ENCODE assay signal across 8 cellular contexts in genomic region chr10:31929260-31929985, GRCh38. TPM values are rescaled to one million over a fixed set of nuclear protein-coding genes. Genes with fewer than 3 reads are reported as not detected.
DNase-seq lines count a peak whose midpoint lies in the region; ATAC-seq and TF ChIP-seq lines count a peak whose summit lies in the region.

No MANE protein-coding gene starts in this region.

- dilution Hi-C loops in IMR-90 (cut with HindIII; ENCODE audit: low sequenced_read_pairs, unreplicated experiment): no loop called here

- H2AK5ac ChIP-seq in IMR-90 (ENCODE audit: low read depth, low read length): peak overlapping the region; percentile 18

- H3K9ac ChIP-seq in IMR-90 (ENCODE audit: low read depth, low read length): peak overlapping the region; percentile 83

- peaks cover 17 to 44% of the 10 kb centered on the region in 2 experiments; a peak in 3 of 4 replicates for H3K79me1 ChIP-seq in IMR-90 (ENCODE audit: low read depth in 1 of 2, low read length in 2 of 2)

- H3K4me1 ChIP-seq in IMR-90 (ENCODE audit: control insufficient read depth, insufficient read depth, low read length) (peaks cover 4% of the 10 kb centered on the region), spleen (peaks cover 22 to 58% (median 50%) of the 10 kb centered on the region in 6 donors)

- POLR2A ChIA-PET in IMR-90 (lab: Charles Lee; ENCODE audit: unreplicated experiment): interaction anchor here (1.3 kb wide), 1 partner anchor 68 kb away, joined by 3 read pairs; no protein-coding TSS in a partner anchor

- H3K4me3 ChIP-seq in IMR-90 (ENCODE audit: insufficient read depth, low read depth, low read length) (peak overlapping the region; percentile 71), choroid plexus epithelial cell (ENCODE audit: low read depth, low read length) (peak overlapping the region; percentile 83), spleen (peak overlapping the region; percentile 81 to 96 (median 92))

- peaks cover 32% of the 10 kb centered on the region for H4K20me1 ChIP-seq in IMR-90 (ENCODE audit: insufficient read depth, low read length)

- H3K27me3 ChIP-seq in IMR-90 (ENCODE audit: control insufficient read depth, insufficient read depth, low read length): no peaks in the 10 kb centered on the region
- H3K27me3 ChIP-seq in spleen (replicated peaks in 1 of 7): no peaks in the 10 kb centered on the region

- 0% methylated on average over 12 of the region's 25 CpGs; no CpG with 5 or more reads in 1 of the 2 experiments for WGBS in IMR-90 (ENCODE audit: extremely low coverage in 2 of 2, insufficient read length in 1 of 2), 2 experiments
- WGBS in spleen, 5 donors: 0 to 2% (median 0%) methylated on average over 9 to 25 of the region's 25 CpGs

- H2BK120ac ChIP-seq in IMR-90 (ENCODE audit: low read depth, low read length): peak overlapping the region; percentile 48

- peak overlapping the region; percentile 94 for H3K4me2 ChIP-seq in IMR-90 (ENCODE audit: low read depth, low read length)

- peak overlapping the region; percentile 88 for H3K14ac ChIP-seq in IMR-90 (replicated peaks; ENCODE audit: low read depth, low read length)

- H3K9me3 ChIP-seq in IMR-90 (ENCODE audit: control insufficient read depth, insufficient read depth, low read length) (no peaks in the 10 kb centered on the region), spleen (no peaks in the 10 kb centered on the region)

- DNase-seq in COLO668 (lab: John Stamatoyannopoulos, UW; ENCODE audit: unreplicated experiment) (peak; percentile 31), IMR-90 (no peak), T-helper 2 cell (peak in 4 of 5 experiments; percentile 7 to 61 (median 15)), choroid plexus epithelial cell (ENCODE audit: low read depth) (no peak), islet precursor cell (peak; percentile 74), spleen (peak; percentile 91)

- in situ Hi-C loops in IMR-90 (cut with MboI; ENCODE audit: low sequenced_read_pairs): no loop called here

- H2BK5ac ChIP-seq in IMR-90 (ENCODE audit: low read depth, low read length, poor library complexity, severe bottlenecking): peak overlapping the region; percentile 72

- TF ChIP-seq CTCF in IMR-90 (conservative IDR thresholded peaks at IDR 0.05; ENCODE audit: low read depth, low read length): no peak
- no peak for TF ChIP-seq CTCF in choroid plexus epithelial cell (conservative IDR thresholded peaks at IDR 0.05; ENCODE audit: low read depth, low read length)
- TF ChIP-seq CTCF in spleen (IDR thresholded peaks at IDR 0.05 in 8 of 11, conservative IDR thresholded peaks at IDR 0.05 in 3 of 11): no peak

- ATAC-seq in GM21381 (IDR thresholded peaks at IDR 0.05; ENCODE audit: unreplicated experiment) (peak; percentile 14), IMR-90 (ENCODE audit: low read depth) (peak; percentile 5), HG02678 (IDR thresholded peaks at IDR 0.05; ENCODE audit: unreplicated experiment) (no peak)

- no peaks in the 10 kb centered on the region for H3K36me3 ChIP-seq in IMR-90 (ENCODE audit: control insufficient read depth, insufficient read depth, low read length)
- no peaks in the 10 kb centered on the region for H3K36me3 ChIP-seq in spleen

- H2BK20ac ChIP-seq in IMR-90 (ENCODE audit: low read depth, low read length): no peak overlapping the region

- CTCF ChIA-PET in IMR-90 (lab: Yijun Ruan, JAX): interaction anchor here (1.8 to 2.8 kb wide), 2 partner anchors 16 to 67 kb away, joined by 4 to 10 read pairs; no protein-coding TSS in a partner anchor

- H3K9me1 ChIP-seq in IMR-90 (ENCODE audit: insufficient read depth, low read length): peaks cover 2% of the 10 kb centered on the region; the same call in 1 of the 2 replicates

- H2BK15ac ChIP-seq in IMR-90 (ENCODE audit: low read depth, low read length): peak overlapping the region; percentile 24

- no TSS peak for BruUV-seq in IMR-90 (replicated peaks; lab: Mats Ljungman, UMichigan)

- H4K91ac ChIP-seq in IMR-90 (ENCODE audit: insufficient read depth, low read depth, low read length): peak overlapping the region; percentile 64

- H3K56ac ChIP-seq in IMR-90 (ENCODE audit: extremely low read depth, insufficient read depth, low read length): peak overlapping the region; percentile 69; the same call in 1 of the 2 replicates

- peak overlapping the region; percentile 93 for H3K23ac ChIP-seq in IMR-90 (ENCODE audit: low read depth, low read length)

- peak overlapping the region; percentile 86 for H2AK9ac ChIP-seq in IMR-90 (replicated peaks; ENCODE audit: low read depth, low read length, poor library complexity)

- peak overlapping the region; percentile 49 for H3K4ac ChIP-seq in IMR-90 (ENCODE audit: low read depth, low read length)

- TF ChIP-seq POLR2A in IMR-90 (IDR thresholded peaks at IDR 0.05; ENCODE audit: low read depth, low read length) (no peak; the same call in none of the 2 replicates), spleen (IDR thresholded peaks at IDR 0.05) (no peak)

- H4K5ac ChIP-seq in IMR-90 (ENCODE audit: low read depth, low read length): peak overlapping the region; percentile 90

- TF ChIP-seq RAD21 in IMR-90 (IDR thresholded peaks at IDR 0.05; ENCODE audit: low read length): no peak

- H3K18ac ChIP-seq in IMR-90 (ENCODE audit: low read depth, low read length): peak overlapping the region; percentile 45

- H3K27ac ChIP-seq in IMR-90 (ENCODE audit: insufficient read depth, low read length) (peak overlapping the region; percentile 91), spleen (peak overlapping the region; percentile 93 to 97 (median 96))

- H4K8ac ChIP-seq in IMR-90 (ENCODE audit: low read depth in 2 of 2, low read length in 2 of 2): peak overlapping the region; percentile 68 to 81

- H2AFZ ChIP-seq in IMR-90 (replicated peaks; ENCODE audit: low read length, poor library complexity): peak overlapping the region; percentile 93

- intact Hi-C loops in IMR-90 (cut with micrococcal nuclease) (loop anchor here (5.0 kb wide), 1 partner anchor 67 kb away; no protein-coding TSS in a partner anchor), spleen (cut with DNase I; ENCODE audit: low total_unique reads) (no loop called here)

TF ChIP-seq in IMR-90, 13 proteins besides CTCF, POLR2A, EP300 and RAD21:
- TF ChIP-seq MAFK (IDR thresholded peaks at IDR 0.05; ENCODE audit: low read depth, low read length): no peak
- no peak for TF ChIP-seq ELK1 (IDR thresholded peaks at IDR 0.05; ENCODE audit: borderline replicate concordance, low read depth, low read length)
- no peak for TF ChIP-seq USF2 (IDR thresholded peaks at IDR 0.05; ENCODE audit: low read depth, low read length)
- TF ChIP-seq NFE2L2 (IDR thresholded peaks at IDR 0.05; ENCODE audit: low read depth, low read length): no peak
- TF ChIP-seq RCOR1 (IDR thresholded peaks at IDR 0.05; ENCODE audit: insufficient replicate concordance, low read length): no peak
- TF ChIP-seq BHLHE40 (IDR thresholded peaks at IDR 0.05; ENCODE audit: low read depth, low read length): no peak
- no peak for TF ChIP-seq RFX5 (IDR thresholded peaks at IDR 0.05; ENCODE audit: low read depth, low read length)
- TF ChIP-seq SMC3 (IDR thresholded peaks at IDR 0.05; ENCODE audit: low read depth, low read length): no peak
- no peak for TF ChIP-seq FOS (IDR thresholded peaks at IDR 0.05; ENCODE audit: low read depth, low read length)
- no peak for TF ChIP-seq CHD1 (IDR thresholded peaks at IDR 0.05; ENCODE audit: low read depth, low read length)

RNA-seq across cellular contexts. Expression of gene ARHGAP12, which starts 0.8 kb away (rescaled TPM):
- total RNA-seq in IMR-90 (2012; rRNA removed) (28.5 and 42.2 TPM in 2 replicates), spleen (10 to 100 TPM; 28.5 to 69.7 (median 54.2) TPM)
- polyA plus RNA-seq in IMR-90 (2012; rRNA removed) (8.3 and 9.0 TPM in 2 replicates), spleen (10 to 100 TPM; 20.5 to 38.5 (median 28.5) TPM)
- 1.2 and 3.0 TPM in 2 replicates for polyA plus RNA-seq in IMR-90 (2012; cell fraction: cytosol; rRNA removed)
- 1.6 and 18.4 TPM in 2 replicates for polyA plus RNA-seq in IMR-90 (2012; cell fraction: nucleus; rRNA removed; ENCODE audit: low replicate concordance)

Comparison
In these comparisons a context has a peak if more than half of its experiments do, and no peak if none do; other contexts are left out.
1. DNase-seq: peak in COLO668 (single experiment), T-helper 2 cell (4 of 5), islet precursor cell (single experiment) and spleen (single experiment); none in IMR-90 (single experiment) and choroid plexus epithelial cell (single experiment).
2. Peak in every context shown above with its lines, with median percentiles within 50 percentile points of each other: H3K4me3 ChIP-seq.